ENCODE assay signal across 6 cellular contexts in genomic region chr1:37539154-37539553, GRCh38. TPM values are rescaled to one million over a fixed set of nuclear protein-coding genes. Genes with fewer than 3 reads are reported as not detected.
"Had no signal": no experiment of that assay in that cellular context is flagged by ENCODE, and none has a peak within 500 bp of the region (broad histone marks: within the 10 kb centered on the region; RNA-seq: fewer than 3 reads in every experiment).

No MANE protein-coding gene starts in this region.

RNA-seq across cellular contexts. Expression of gene DNALI1, which starts 17.6 kb away (rescaled TPM):
- total RNA-seq: activated naive CD4-positive, alpha-beta T cell treated with anti-CD3 and anti-CD28 coated beads for 36 hours; activated naive CD4-positive, alpha-beta T cell treated with anti-CD3 and anti-CD28 coated beads, Interleukin-2, amount 50 U/mL, for 72 hours; activated naive CD8-positive, alpha-beta T cell treated with anti-CD3 and anti-CD28 coated beads for 36 hours; activated T-cell treated with anti-CD3 and anti-CD28 coated beads, Interleukin-2, amount 50 U/mL, for 4 hours; activated T-helper 1 cell treated with anti-CD3 and anti-CD28 coated beads, Interleukin-12 subunit alpha, Interleukin-12 subunit beta, Interleukin-2, Interleukin-4 antibody, amounts not matched to agents 30 ng/mL and 10 ng/mL and 1 ng/mL, durations not matched to agents 14 hours and 24 hours and 36 hours; activated T-helper 2 cell treated with anti-CD3 and anti-CD28 coated beads, Interferon-gamma antibody, Interleukin-2, Interleukin-4, amounts not matched to agents 10 μg/mL and 5 μg/mL and 100 μg/mL, durations not matched to agents 14 hours and 24 hours and 36 hours had no signal
